Comparison of ENCODE assay signal across 13 cellular contexts in genomic region chr1:153386500-153386901, GRCh38. TPM values are rescaled to one million over a fixed set of nuclear protein-coding genes. Genes with fewer than 3 reads are reported as not detected.
DNase-seq lines count a peak whose midpoint lies in the region; ATAC-seq and TF ChIP-seq lines count a peak whose summit lies in the region.
"Had no signal": no experiment of that assay in that cellular context is flagged by ENCODE, and none has a peak within 500 bp of the region (broad histone marks: within the 10 kb centered on the region; RNA-seq: fewer than 3 reads in every experiment).

No MANE protein-coding gene starts in this region.

- TF ChIP-seq POLR2A in NB4 (IDR thresholded peaks at IDR 0.05; ENCODE audit: extremely low read depth, insufficient read length) (no peak), adrenal gland (IDR thresholded peaks at IDR 0.05) (no peak)

- peak; percentile 50 to 64 for ATAC-seq in right cardiac atrium
- no peak for ATAC-seq in GM21619 (IDR thresholded peaks at IDR 0.05; ENCODE audit: unreplicated experiment)
- no peak for ATAC-seq in HG03097 (IDR thresholded peaks at IDR 0.05; ENCODE audit: low FRiP score, unreplicated experiment)
- ATAC-seq in HG03442 (IDR thresholded peaks at IDR 0.05; ENCODE audit: unreplicated experiment): no peak

- DNase-seq in NB4 (ENCODE audit: low read depth): peak; percentile 90
- peak; percentile 37 to 76 (median 52) for DNase-seq in adrenal gland
- peak; percentile 31 to 69 (median 68) for DNase-seq in right cardiac atrium
- DNase-seq in NCI-H774 (lab: John Stamatoyannopoulos, UW): no peak
- DNase-seq: activated CD4-positive, alpha-beta T cell treated with anti-CD3 and anti-CD28 coated beads for 4 hours; activated naive CD4-positive, alpha-beta T cell had no signal

- H3K4me3 ChIP-seq in NB4 (ENCODE audit: low read depth, low read length) (no peak overlapping the region), adrenal gland (no peak overlapping the region), right cardiac atrium (ENCODE audit: low read length) (no peak overlapping the region), skin epidermis (no peak overlapping the region)
- H3K4me3 ChIP-seq: smooth muscle cell had no signal

- intact Hi-C loops in adrenal gland (cut with DNase I): no loop called here
- intact Hi-C loops in right cardiac atrium (cut with DNase I): no loop called here

- H3K9me3 ChIP-seq in adrenal gland (replicated peaks in 1 of 3) (peaks cover 0 to 5% (median 0%) of the 10 kb centered on the region in 3 donors), right cardiac atrium (ENCODE audit: control insufficient read depth, low read length) (no peaks in the 10 kb centered on the region)

- WGBS in adrenal gland, 4 donors: 67 to 76% (median 73%) methylated on average over 5 of the region's 5 CpGs
- 74% methylated on average over 5 of the region's 5 CpGs for WGBS in right cardiac atrium

- H3K36me3 ChIP-seq in adrenal gland (replicated peaks in 1 of 2): no peaks in the 10 kb centered on the region

- H3K27ac ChIP-seq in adrenal gland (peak overlapping the region in 1 of 5 donors; percentile 58), right cardiac atrium (ENCODE audit: low read length) (no peak overlapping the region), skin epidermis (peak overlapping the region in 15 of 21 experiments; percentile 37 to 90 (median 70))

- no peak for TF ChIP-seq CTCF in NB4 (IDR thresholded peaks at IDR 0.05; ENCODE audit: low read depth, low read length)
- TF ChIP-seq CTCF in adrenal gland (IDR thresholded peaks at IDR 0.05): no peak

- H3K4me1 ChIP-seq in adrenal gland (replicated peaks in 1 of 2) (peaks cover 0 to 3% of the 10 kb centered on the region in 2 donors), right cardiac atrium (ENCODE audit: control insufficient read depth, insufficient read depth, low read length) (no peaks in the 10 kb centered on the region)

- no peaks in the 10 kb centered on the region for H3K27me3 ChIP-seq in adrenal gland
- H3K27me3 ChIP-seq in right cardiac atrium (ENCODE audit: control insufficient read depth, insufficient read depth): no peaks in the 10 kb centered on the region

RNA-seq across cellular contexts. Expression of gene S100A8, which starts 4.4 kb away (rescaled TPM):
- 100 to 1,000 TPM in 2 of 8 donors, 10 to 100 TPM in 5, 1 to 10 TPM in 1; 3.4 to 257 (median 58.0) TPM for total RNA-seq in adrenal gland
- 100 to 1,000 TPM in 2 of 3 donors, 10 to 100 TPM in 1; 27.6 to 231 (median 164) TPM for polyA plus RNA-seq in adrenal gland
- 10 to 100 TPM; 27.5 to 98.1 (median 66.9) TPM for total RNA-seq in right cardiac atrium
- 42.3 TPM for polyA plus RNA-seq in right cardiac atrium
- total RNA-seq: HT1080, SK-MEL-5, smooth muscle cell had no signal

RNA-seq across cellular contexts. Expression of gene S100A12, which starts 11.1 kb away (rescaled TPM):
- total RNA-seq in adrenal gland: 1 to 10 TPM in 5 of 8 donors, not detected in 3; 1.1 to 2.2 (median 1.4) TPM
- polyA plus RNA-seq in adrenal gland: 1 to 10 TPM; 4.7 to 9.1 (median 5.9) TPM
- total RNA-seq in right cardiac atrium: 1 to 10 TPM in 3 of 4 donors, under 1 TPM in 1; 0.68 to 2.6 (median 2.0) TPM
- polyA plus RNA-seq in right cardiac atrium: 1.9 TPM
- total RNA-seq: HT1080, SK-MEL-5, smooth muscle cell had no signal
- polyA plus RNA-seq: smooth muscle cell had no signal

RNA-seq across cellular contexts. Expression of gene S100A9, which starts 28.8 kb away (rescaled TPM):
- total RNA-seq in adrenal gland (100 to 1,000 TPM in 6 of 8 donors, 10 to 100 TPM in 2; 30.9 to 544 (median 192) TPM), right cardiac atrium (100 to 1,000 TPM in 3 of 4 donors, 10 to 100 TPM in 1; 48.6 to 167 (median 142) TPM)
- polyA plus RNA-seq in adrenal gland (100 to 1,000 TPM in 2 of 3 donors, 10 to 100 TPM in 1; 73.9 to 228 (median 151) TPM), right cardiac atrium (69.9 TPM)
- total RNA-seq: HT1080, SK-MEL-5 had no signal

RNA-seq across cellular contexts. Expression of gene S100A7A, which starts 29.8 kb away (rescaled TPM):
- total RNA-seq in adrenal gland (not detected), right cardiac atrium (not detected)
- polyA plus RNA-seq in adrenal gland (not detected), right cardiac atrium (not detected)
- total RNA-seq: HT1080, SK-MEL-5, smooth muscle cell had no signal
- polyA plus RNA-seq: smooth muscle cell had no signal

RNA-seq across cellular contexts. Expression of gene PGLYRP4, which starts 37.9 kb away (rescaled TPM):
- total RNA-seq in adrenal gland (not detected), right cardiac atrium (not detected)
- polyA plus RNA-seq in adrenal gland (not detected), right cardiac atrium (not detected)
- total RNA-seq: HT1080, SK-MEL-5 had no signal

Comparison
In these comparisons a context has a peak if more than half of its experiments do, and no peak if none do; other contexts are left out.
1. ATAC-seq: peak in right cardiac atrium (2 of 2); none in GM21619 (single experiment), HG03097 (single experiment) and HG03442 (single experiment).